Comparison of ENCODE assay signal across 18 cellular contexts in the genomic region with DNA sequence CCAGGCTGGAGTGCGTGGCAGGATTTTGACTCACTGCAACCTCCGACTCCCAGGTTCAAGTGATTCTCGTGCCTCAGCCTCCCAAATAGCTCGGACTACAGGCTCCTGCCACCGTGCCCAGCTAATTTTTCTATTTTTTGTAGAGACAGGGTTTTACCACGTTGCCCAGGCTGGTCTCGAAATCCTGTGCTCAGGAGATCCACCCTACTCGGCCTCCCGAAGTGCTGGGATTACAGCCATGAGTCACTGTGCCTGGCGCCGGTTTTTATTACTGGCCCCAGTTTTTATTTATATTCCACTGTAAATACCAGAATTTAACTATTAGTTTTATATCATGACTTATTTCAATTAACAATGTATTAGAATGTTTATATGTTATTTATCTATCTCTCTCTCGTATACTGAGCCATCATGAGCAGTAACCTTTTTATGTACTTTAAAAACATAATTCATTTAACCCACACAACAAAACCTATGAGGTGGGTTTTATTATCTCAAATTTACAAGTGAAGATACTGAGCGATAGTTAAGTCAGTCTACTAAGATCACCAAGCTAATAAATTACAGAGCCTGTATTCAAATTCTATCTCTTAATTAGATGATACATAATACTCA. TPM values are rescaled to one million over a fixed set of nuclear protein-coding genes. Genes with fewer than 3 reads are reported as not detected.
DNase-seq lines count a peak whose midpoint lies in the region; ATAC-seq and TF ChIP-seq lines count a peak whose summit lies in the region.
"Had no signal": no experiment of that assay in that cellular context is flagged by ENCODE, and none has a peak within 500 bp of the region (broad histone marks: within the 10 kb centered on the region; RNA-seq: fewer than 3 reads in every experiment).

No MANE protein-coding gene starts in this region.

- DNase-seq in ELR (ENCODE audit: low read depth) (peak; percentile 81), M059J (ENCODE audit: low read depth) (peak; percentile 65), fibroblast of mammary gland (ENCODE audit: low read depth) (peak; percentile 65), transverse colon (peak; percentile 22), AG08396 (ENCODE audit: low spot score) (no peak)
- DNase-seq in natural killer cell treated with Interleukin-12 subunit alpha and Interleukin-12 subunit beta and Interleukin-15 and Interleukin-18, amount 100 ng/mL, for 72 hours (ENCODE audit: low spot score), result no peak
- DNase-seq: activated CD8-positive, alpha-beta T cell treated with anti-CD3 and anti-CD28 coated beads, Interleukin-2, amount 10 ng/mL, durations not matched to agents 7 days and 5 days; CD8-positive, alpha-beta T cell; effector CD4-positive, alpha-beta T cell; foreskin melanocyte; NCI-H1694 treated with DMSO at 0.1 percent for 48 hours; nucleus accumbens; small intestine; stimulated activated naive B cell treated with anti-CD40 and anti-IgM and Interleukin-4, amounts not matched to agents 10 μg/mL and 1 μg/mL and 100 μg/mL, for 72 hours had no signal

- no peaks in the 10 kb centered on the region for H3K9me3 Mint-ChIP-seq in natural killer cell treated with Interleukin-12 subunit alpha and Interleukin-12 subunit beta and Interleukin-15 and Interleukin-18, amount 100 ng/mL, for 72 hours
- H3K9me3 Mint-ChIP-seq: CD8-positive, alpha-beta T cell; memory B cell; stimulated activated naive B cell treated with anti-CD40 and anti-IgM and Interleukin-4, amounts not matched to agents 10 μg/mL and 1 μg/mL and 100 μg/mL, for 72 hours had no signal

- no peaks in the 10 kb centered on the region for H3K27me3 Mint-ChIP-seq in natural killer cell treated with Interleukin-12 subunit alpha and Interleukin-12 subunit beta and Interleukin-15 and Interleukin-18, amount 100 ng/mL, for 72 hours
- H3K27me3 Mint-ChIP-seq: memory B cell; stimulated activated naive B cell treated with anti-CD40 and anti-IgM and Interleukin-4, amounts not matched to agents 10 μg/mL and 1 μg/mL and 100 μg/mL, for 72 hours had no signal

- no peaks in the 10 kb centered on the region for H3K9me3 ChIP-seq in transverse colon
- H3K9me3 ChIP-seq: ascending aorta had no signal

- H3K36me3 Mint-ChIP-seq in natural killer cell treated with Interleukin-12 subunit alpha and Interleukin-12 subunit beta and Interleukin-15 and Interleukin-18, amount 100 ng/mL, for 72 hours, result peaks cover 7% of the 10 kb centered on the region

- peaks cover 0 to 62% (median 16%) of the 10 kb centered on the region in 4 donors for H3K36me3 ChIP-seq in transverse colon

- no peak for ATAC-seq in natural killer cell treated with Interleukin-12 subunit alpha and Interleukin-12 subunit beta and Interleukin-15 and Interleukin-18, amount 100 ng/mL, for 72 hours
- ATAC-seq in HG02870 (IDR thresholded peaks at IDR 0.05; ENCODE audit: unreplicated experiment), result no peak
- ATAC-seq: activated CD8-positive, alpha-beta T cell treated with anti-CD3 and anti-CD28 coated beads, Interleukin-2, amount 10 ng/mL, durations not matched to agents 7 days and 5 days; CD8-positive, alpha-beta T cell; stimulated activated naive B cell treated with anti-CD40 and anti-IgM and Interleukin-4, amounts not matched to agents 10 μg/mL and 1 μg/mL and 100 μg/mL, for 72 hours had no signal

- H3K27ac Mint-ChIP-seq in natural killer cell treated with Interleukin-12 subunit alpha and Interleukin-12 subunit beta and Interleukin-15 and Interleukin-18, amount 100 ng/mL, for 72 hours, result no peak overlapping the region
- H3K27ac Mint-ChIP-seq: activated CD8-positive, alpha-beta T cell treated with anti-CD3 and anti-CD28 coated beads, Interleukin-2, amount 10 ng/mL, durations not matched to agents 7 days and 5 days; CD8-positive, alpha-beta T cell; memory B cell had no signal

- H3K4me3 ChIP-seq in fibroblast of mammary gland (ENCODE audit: control insufficient read depth, low read depth, low read length) (no peak overlapping the region), transverse colon (no peak overlapping the region)
- H3K4me3 ChIP-seq: ascending aorta had no signal

- intact Hi-C loops in transverse colon (cut with DNase I; ENCODE audit: low total_unique reads), result no loop called here

- peaks cover 3 to 18% (median 7%) of the 10 kb centered on the region in 4 donors for H3K4me1 ChIP-seq in transverse colon

- no peak for TF ChIP-seq POLR2A in transverse colon (IDR thresholded peaks at IDR 0.05)

- in situ Hi-C loops in transverse colon (cut with MboI; ENCODE audit: low pct_ligation_motif_present in 1 of 4, low pct_unique_long_range_greater_than_20kb in 1 of 4, low sequenced_read_pairs in 3 of 4), result loop anchor here in 3 of 4 donors (25.0 kb wide), 1 partner anchor 203 kb away; no protein-coding TSS in a partner anchor

- no peak for TF ChIP-seq CTCF in fibroblast of mammary gland (conservative IDR thresholded peaks at IDR 0.05; ENCODE audit: control insufficient read depth, insufficient read depth, low read depth, low read length)
- no peak for TF ChIP-seq CTCF in transverse colon (IDR thresholded peaks at IDR 0.05)

- no peaks in the 10 kb centered on the region for H3K27me3 ChIP-seq in transverse colon
- H3K27me3 ChIP-seq: ascending aorta had no signal

- peak overlapping the region; percentile 5 to 61 (median 52) for H3K27ac ChIP-seq in transverse colon
- H3K27ac ChIP-seq: ascending aorta, KMS-11 had no signal

- H3K4me1 Mint-ChIP-seq in natural killer cell treated with Interleukin-12 subunit alpha and Interleukin-12 subunit beta and Interleukin-15 and Interleukin-18, amount 100 ng/mL, for 72 hours (ENCODE audit: low read depth in 2 of 2), result no peaks in the 10 kb centered on the region
- H3K4me1 Mint-ChIP-seq: memory B cell; stimulated activated naive B cell treated with anti-CD40 and anti-IgM and Interleukin-4, amounts not matched to agents 10 μg/mL and 1 μg/mL and 100 μg/mL, for 72 hours had no signal

- H3K4me3 Mint-ChIP-seq in natural killer cell treated with Interleukin-12 subunit alpha and Interleukin-12 subunit beta and Interleukin-15 and Interleukin-18, amount 100 ng/mL, for 72 hours, result no peak overlapping the region
- H3K4me3 Mint-ChIP-seq: activated CD8-positive, alpha-beta T cell treated with anti-CD3 and anti-CD28 coated beads, Interleukin-2, amount 10 ng/mL, durations not matched to agents 7 days and 5 days; CD8-positive, alpha-beta T cell; memory B cell; stimulated activated naive B cell treated with anti-CD40 and anti-IgM and Interleukin-4, amounts not matched to agents 10 μg/mL and 1 μg/mL and 100 μg/mL, for 72 hours had no signal

- WGBS in transverse colon (ENCODE audit: low coverage in 1 of 2), 2 donors, result 56 to 70% methylated on average over 10 to 13 of the region's 13 CpGs

- no peak for TF ChIP-seq EP300 in transverse colon (IDR thresholded peaks at IDR 0.05; ENCODE audit: low read depth)

RNA-seq across cellular contexts. Expression of a gene that starts 47.8 kb away (rescaled TPM):
- total RNA-seq in M059J (2014; rRNA removed; shearing (Covaris generic)), result 54.5 and 110 TPM in 2 replicates
- total RNA-seq in transverse colon, result 100 to 1,000 TPM; 111 to 237 (median 154) TPM
- total RNA-seq in natural killer cell treated with Interleukin-12 subunit alpha and Interleukin-12 subunit beta and Interleukin-15 and Interleukin-18, amount 100 ng/mL, for 72 hours, result 100 to 1,000 TPM in 1 of 2 donors, 10 to 100 TPM in 1; 99.1 to 135 TPM

Comparison
In these comparisons a context has a peak if more than half of its experiments do, and no peak if none do; other contexts are left out.
1. DNase-seq: peak in ELR (single experiment), M059J (single experiment), fibroblast of mammary gland (single experiment) and transverse colon (single experiment); none in natural killer cell treated with Interleukin-12 subunit alpha and Interleukin-12 subunit beta and Interleukin-15 and Interleukin-18, amount 100 ng/mL, for 72 hours (single experiment) and AG08396 (single experiment).